9 cellular contexts compared by ENCODE assay signal in genomic region chr15:92226020-92226612, GRCh38.
DNase-seq lines count a peak whose midpoint lies in the region; ATAC-seq and TF ChIP-seq lines count a peak whose summit lies in the region.
"Had no signal": no experiment of that assay in that cellular context is flagged by ENCODE, and none has a peak within 500 bp of the region (broad histone marks: within the 10 kb centered on the region; RNA-seq: fewer than 3 reads in every experiment).

No MANE protein-coding gene starts in this region.

- TF ChIP-seq CTCF in fibroblast of mammary gland (conservative IDR thresholded peaks at IDR 0.05; ENCODE audit: control insufficient read depth, insufficient read depth, low read depth, low read length) (peak; percentile 33), coronary artery (IDR thresholded peaks at IDR 0.05) (no peak)

- H3K27ac ChIP-seq in coronary artery, result no peak overlapping the region

- DNase-seq in NCI-H526 (lab: John Stamatoyannopoulos, UW), result peak; percentile 20 to 51
- DNase-seq in NCI-H526 treated with DMSO at 0.1 percent for 48 hours (lab: John Stamatoyannopoulos, UW), result no peak
- DNase-seq in NCI-H774 (lab: John Stamatoyannopoulos, UW), result peak; percentile 0
- DNase-seq in fibroblast of mammary gland (ENCODE audit: low read depth), result peak; percentile 14
- peak; percentile 16 for DNase-seq in renal cortical epithelial cell (ENCODE audit: low read depth)
- no peak for DNase-seq in coronary artery (ENCODE audit: low spot score)
- no peak for DNase-seq in activated CD4-positive, alpha-beta T cell treated with anti-CD3 and anti-CD28 coated beads for 4 hours
- DNase-seq: naive B cell had no signal

- no peak for ATAC-seq in HG03565 (IDR thresholded peaks at IDR 0.05; ENCODE audit: unreplicated experiment)

- H3K4me3 ChIP-seq in fibroblast of mammary gland (ENCODE audit: control insufficient read depth, low read depth, low read length) (no peak overlapping the region), coronary artery (no peak overlapping the region)

Comparison
In these comparisons a context has a peak if more than half of its experiments do, and no peak if none do; other contexts are left out.
1. DNase-seq: peak in NCI-H526 (2 of 2), NCI-H774 (single experiment), fibroblast of mammary gland (single experiment) and renal cortical epithelial cell (single experiment); none in NCI-H526 treated with DMSO at 0.1 percent for 48 hours (single experiment), coronary artery (single experiment) and activated CD4-positive, alpha-beta T cell treated with anti-CD3 and anti-CD28 coated beads for 4 hours (0 of 2).